2 cellular contexts compared by ENCODE assay signal in genomic region chr6:137904822-137905617, GRCh38.
A peak's percentile ranks its signal among the peaks of the same experiment; 100 is the strongest.
TF ChIP-seq lines count a peak whose summit lies in the region.

No MANE protein-coding gene starts in this region.

TF ChIP-seq in HCT116, 20 proteins besides CTCF, POLR2A, EP300 and RAD21:
- TF ChIP-seq POLR2AphosphoS5 (IDR thresholded peaks at IDR 0.05; ENCODE audit: low read depth, low read length): no peak
- peak; percentile 41 for TF ChIP-seq FOSL1 (IDR thresholded peaks at IDR 0.05; ENCODE audit: low read depth)

TF ChIP-seq in GM12878, 131 proteins besides CTCF, POLR2A, EP300 and RAD21 (continues in another document):
- no peak for TF ChIP-seq EZH2 (IDR thresholded peaks at IDR 0.05; ENCODE audit: borderline replicate concordance, control insufficient read depth, low read depth, low read length)
- TF ChIP-seq SREBF2 (IDR thresholded peaks at IDR 0.05; ENCODE audit: low read length): no peak
- TF ChIP-seq RAD51 (IDR thresholded peaks at IDR 0.05): 0 out of 2 replicates have a peak, but pooled peaks have one; percentile 9
- TF ChIP-seq IRF4 (IDR thresholded peaks at IDR 0.05; ENCODE audit: low read depth, low read length): no peak
- TF ChIP-seq CBX5 (IDR thresholded peaks at IDR 0.05; ENCODE audit: low read depth): 0 out of 2 replicates have a peak, but pooled peaks have one; percentile 40
- TF ChIP-seq RB1 (IDR thresholded peaks at IDR 0.05; ENCODE audit: borderline replicate concordance): no peak
- TF ChIP-seq SPI1 (IDR thresholded peaks at IDR 0.05; ENCODE audit: borderline replicate concordance, insufficient read depth, low read depth, low read length): no peak
- TF ChIP-seq MEF2A (IDR thresholded peaks at IDR 0.05; ENCODE audit: insufficient read depth, low read depth, low read length): 0 out of 2 replicates have a peak, but pooled peaks have one; percentile 54
- TF ChIP-seq BMI1 (IDR thresholded peaks at IDR 0.05; ENCODE audit: borderline replicate concordance): no peak
- TF ChIP-seq ZBED1 (IDR thresholded peaks at IDR 0.05; ENCODE audit: borderline replicate concordance): 0 out of 2 replicates have a peak, but pooled peaks have one; percentile 4
- TF ChIP-seq MYB (IDR thresholded peaks at IDR 0.05; ENCODE audit: borderline replicate concordance, low read depth, low read length): no peak
- TF ChIP-seq SMARCA5 (IDR thresholded peaks at IDR 0.05): no peak
- no peak for TF ChIP-seq FOXM1 (IDR thresholded peaks at IDR 0.05; ENCODE audit: low read depth, low read length)
- peak; percentile 24; the same call in 1 of the 2 replicates for TF ChIP-seq IKZF1 (conservative IDR thresholded peaks at IDR 0.05)
- TF ChIP-seq, protein P1, sequence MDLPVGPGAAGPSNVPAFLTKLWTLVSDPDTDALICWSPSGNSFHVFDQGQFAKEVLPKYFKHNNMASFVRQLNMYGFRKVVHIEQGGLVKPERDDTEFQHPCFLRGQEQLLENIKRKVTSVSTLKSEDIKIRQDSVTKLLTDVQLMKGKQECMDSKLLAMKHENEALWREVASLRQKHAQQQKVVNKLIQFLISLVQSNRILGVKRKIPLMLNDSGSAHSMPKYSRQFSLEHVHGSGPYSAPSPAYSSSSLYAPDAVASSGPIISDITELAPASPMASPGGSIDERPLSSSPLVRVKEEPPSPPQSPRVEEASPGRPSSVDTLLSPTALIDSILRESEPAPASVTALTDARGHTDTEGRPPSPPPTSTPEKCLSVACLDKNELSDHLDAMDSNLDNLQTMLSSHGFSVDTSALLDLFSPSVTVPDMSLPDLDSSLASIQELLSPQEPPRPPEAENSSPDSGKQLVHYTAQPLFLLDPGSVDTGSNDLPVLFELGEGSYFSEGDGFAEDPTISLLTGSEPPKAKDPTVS (IDR thresholded peaks at IDR 0.05; ENCODE audit: low read depth, low read length): no peak
- no peak for TF ChIP-seq HDGF (IDR thresholded peaks at IDR 0.05)
- no peak for TF ChIP-seq TCF12 (IDR thresholded peaks at IDR 0.05; ENCODE audit: low read depth, low read length)
- TF ChIP-seq MEF2B (IDR thresholded peaks at IDR 0.05; ENCODE audit: partially characterized antibody, poor library complexity, severe bottlenecking): no peak
- no peak for TF ChIP-seq NFXL1 (IDR thresholded peaks at IDR 0.05; ENCODE audit: borderline replicate concordance)
- 0 out of 2 replicates have a peak, but pooled peaks have one; percentile 72 for TF ChIP-seq NFIC (IDR thresholded peaks at IDR 0.05; ENCODE audit: low read depth, low read length)
- TF ChIP-seq BCL3 (IDR thresholded peaks at IDR 0.05; ENCODE audit: borderline replicate concordance, insufficient read depth, low read depth, low read length, poor library complexity, severe bottlenecking): peak; percentile 56
- TF ChIP-seq, protein P2, sequence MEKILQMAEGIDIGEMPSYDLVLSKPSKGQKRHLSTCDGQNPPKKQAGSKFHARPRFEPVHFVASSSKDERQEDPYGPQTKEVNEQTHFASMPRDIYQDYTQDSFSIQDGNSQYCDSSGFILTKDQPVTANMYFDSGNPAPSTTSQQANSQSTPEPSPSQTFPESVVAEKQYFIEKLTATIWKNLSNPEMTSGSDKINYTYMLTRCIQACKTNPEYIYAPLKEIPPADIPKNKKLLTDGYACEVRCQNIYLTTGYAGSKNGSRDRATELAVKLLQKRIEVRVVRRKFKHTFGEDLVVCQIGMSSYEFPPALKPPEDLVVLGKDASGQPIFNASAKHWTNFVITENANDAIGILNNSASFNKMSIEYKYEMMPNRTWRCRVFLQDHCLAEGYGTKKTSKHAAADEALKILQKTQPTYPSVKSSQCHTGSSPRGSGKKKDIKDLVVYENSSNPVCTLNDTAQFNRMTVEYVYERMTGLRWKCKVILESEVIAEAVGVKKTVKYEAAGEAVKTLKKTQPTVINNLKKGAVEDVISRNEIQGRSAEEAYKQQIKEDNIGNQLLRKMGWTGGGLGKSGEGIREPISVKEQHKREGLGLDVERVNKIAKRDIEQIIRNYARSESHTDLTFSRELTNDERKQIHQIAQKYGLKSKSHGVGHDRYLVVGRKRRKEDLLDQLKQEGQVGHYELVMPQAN (conservative IDR thresholded peaks at IDR 0.05): no peak
- TF ChIP-seq E2F8 (IDR thresholded peaks at IDR 0.05; ENCODE audit: low read depth, partially characterized antibody): no peak
- no peak for TF ChIP-seq KAT2A (conservative IDR thresholded peaks at IDR 0.05; ENCODE audit: control insufficient read depth, low read depth, low read length)
- no peak for TF ChIP-seq SREBF1 (IDR thresholded peaks at IDR 0.05; ENCODE audit: low read length)
- no peak for TF ChIP-seq SIX5 (IDR thresholded peaks at IDR 0.05; ENCODE audit: low read depth, low read length, severe bottlenecking)
- TF ChIP-seq, protein P3, sequence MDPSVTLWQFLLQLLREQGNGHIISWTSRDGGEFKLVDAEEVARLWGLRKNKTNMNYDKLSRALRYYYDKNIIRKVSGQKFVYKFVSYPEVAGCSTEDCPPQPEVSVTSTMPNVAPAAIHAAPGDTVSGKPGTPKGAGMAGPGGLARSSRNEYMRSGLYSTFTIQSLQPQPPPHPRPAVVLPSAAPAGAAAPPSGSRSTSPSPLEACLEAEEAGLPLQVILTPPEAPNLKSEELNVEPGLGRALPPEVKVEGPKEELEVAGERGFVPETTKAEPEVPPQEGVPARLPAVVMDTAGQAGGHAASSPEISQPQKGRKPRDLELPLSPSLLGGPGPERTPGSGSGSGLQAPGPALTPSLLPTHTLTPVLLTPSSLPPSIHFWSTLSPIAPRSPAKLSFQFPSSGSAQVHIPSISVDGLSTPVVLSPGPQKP (IDR thresholded peaks at IDR 0.05; ENCODE audit: low read depth, low read length): no peak
- TF ChIP-seq ZNF207 (IDR thresholded peaks at IDR 0.05; ENCODE audit: borderline replicate concordance): no peak
- peak in 1 of 2 experiments; percentile 13; a peak in 2 of 4 replicates for TF ChIP-seq CEBPB (IDR thresholded peaks at IDR 0.05; ENCODE audit: borderline replicate concordance in 1 of 2, low read depth in 2 of 2, low read length in 2 of 2)
- peak; percentile 60; the same call in 1 of the 2 replicates for TF ChIP-seq NBN (IDR thresholded peaks at IDR 0.05)
- no peak for TF ChIP-seq ZNF622 (IDR thresholded peaks at IDR 0.05)
- no peak for TF ChIP-seq RBBP5 (conservative IDR thresholded peaks at IDR 0.05)
- TF ChIP-seq SMAD5 (IDR thresholded peaks at IDR 0.05; ENCODE audit: low read depth): peak; percentile 69; the same call in 1 of the 2 replicates
- peak; percentile 11 for TF ChIP-seq SMAD1 (IDR thresholded peaks at IDR 0.05; ENCODE audit: low read depth, partially characterized antibody)
- TF ChIP-seq PBX3 (IDR thresholded peaks at IDR 0.05; ENCODE audit: insufficient replicate concordance, low read depth, low read length): no peak
- no peak for TF ChIP-seq POLR2AphosphoS2 (IDR thresholded peaks at IDR 0.05; ENCODE audit: low read depth, low read length)
- TF ChIP-seq MXI1 (IDR thresholded peaks at IDR 0.05; ENCODE audit: low read depth, low read length): 0 out of 2 replicates have a peak, but pooled peaks have one; percentile 57
- peak; percentile 56; the same call in 1 of the 2 replicates for TF ChIP-seq ZNF384 (IDR thresholded peaks at IDR 0.05; ENCODE audit: borderline replicate concordance, low read depth, low read length)
- peak; percentile 32; the same call in 1 of the 2 replicates for TF ChIP-seq CREM (IDR thresholded peaks at IDR 0.05; ENCODE audit: low read depth)
- no peak for TF ChIP-seq ZNF217 (IDR thresholded peaks at IDR 0.05)
- TF ChIP-seq RFX5 (IDR thresholded peaks at IDR 0.05; ENCODE audit: low read depth, low read length): no peak
- no peak for TF ChIP-seq ZBTB33 (IDR thresholded peaks at IDR 0.05)
- no peak for TF ChIP-seq YBX1 (IDR thresholded peaks at IDR 0.05)
- TF ChIP-seq ATF3 (IDR thresholded peaks at IDR 0.05; ENCODE audit: borderline replicate concordance, extremely low read depth, low read depth, low read length): no peak
- TF ChIP-seq PML (IDR thresholded peaks at IDR 0.05; ENCODE audit: low read length): 0 out of 2 replicates have a peak, but pooled peaks have one; percentile 67
- peak; percentile 84 for TF ChIP-seq MLLT1 (IDR thresholded peaks at IDR 0.05)
- TF ChIP-seq STAT1 (conservative IDR thresholded peaks at IDR 0.05): no peak
- TF ChIP-seq ATF7 (IDR thresholded peaks at IDR 0.05; ENCODE audit: low read depth): peak; percentile 73
- TF ChIP-seq RELA (IDR thresholded peaks at IDR 0.05; ENCODE audit: borderline replicate concordance, partially characterized antibody): no peak
